ENCODE assay signal across 1 cellular context in the genomic region with DNA sequence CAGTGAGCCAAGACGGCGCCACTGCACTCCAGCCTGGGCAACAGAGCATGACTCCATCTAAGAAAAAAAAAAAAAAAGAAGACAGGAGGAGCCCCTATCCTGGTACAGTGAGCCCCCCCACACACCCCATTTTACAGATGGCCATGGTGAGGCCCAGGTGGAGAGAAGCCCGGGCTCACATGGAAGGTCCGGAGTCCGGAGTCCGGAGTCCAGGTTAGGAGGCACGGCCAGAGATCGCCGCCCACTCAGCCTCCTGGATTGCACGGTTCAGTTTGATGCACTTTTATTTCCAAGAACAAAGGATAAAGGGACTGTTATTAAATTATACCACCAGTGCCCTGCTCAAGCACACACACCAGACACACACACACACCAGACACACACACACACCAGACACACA.
TF ChIP-seq lines count a peak whose summit lies in the region.

No MANE protein-coding gene starts in this region.

TF ChIP-seq in K562, 482 proteins besides CTCF, POLR2A, EP300 and RAD21:
- TF ChIP-seq, protein P1, sequence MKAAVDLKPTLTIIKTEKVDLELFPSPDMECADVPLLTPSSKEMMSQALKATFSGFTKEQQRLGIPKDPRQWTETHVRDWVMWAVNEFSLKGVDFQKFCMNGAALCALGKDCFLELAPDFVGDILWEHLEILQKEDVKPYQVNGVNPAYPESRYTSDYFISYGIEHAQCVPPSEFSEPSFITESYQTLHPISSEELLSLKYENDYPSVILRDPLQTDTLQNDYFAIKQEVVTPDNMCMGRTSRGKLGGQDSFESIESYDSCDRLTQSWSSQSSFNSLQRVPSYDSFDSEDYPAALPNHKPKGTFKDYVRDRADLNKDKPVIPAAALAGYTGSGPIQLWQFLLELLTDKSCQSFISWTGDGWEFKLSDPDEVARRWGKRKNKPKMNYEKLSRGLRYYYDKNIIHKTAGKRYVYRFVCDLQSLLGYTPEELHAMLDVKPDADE (conservative IDR thresholded peaks at IDR 0.05; ENCODE audit: control insufficient read depth, low read depth, low read length), result no peak
- TF ChIP-seq GABPA (tag; conservative IDR thresholded peaks at IDR 0.05; ENCODE audit: low read depth), result no peak
- TF ChIP-seq ADNP (tag; IDR thresholded peaks at IDR 0.05), result peak; percentile 55; the same call in 1 of the 2 replicates
- TF ChIP-seq ZNF561 (CRISPR knock-in tag; conservative IDR thresholded peaks at IDR 0.05), result no peak
- TF ChIP-seq, protein P2, sequence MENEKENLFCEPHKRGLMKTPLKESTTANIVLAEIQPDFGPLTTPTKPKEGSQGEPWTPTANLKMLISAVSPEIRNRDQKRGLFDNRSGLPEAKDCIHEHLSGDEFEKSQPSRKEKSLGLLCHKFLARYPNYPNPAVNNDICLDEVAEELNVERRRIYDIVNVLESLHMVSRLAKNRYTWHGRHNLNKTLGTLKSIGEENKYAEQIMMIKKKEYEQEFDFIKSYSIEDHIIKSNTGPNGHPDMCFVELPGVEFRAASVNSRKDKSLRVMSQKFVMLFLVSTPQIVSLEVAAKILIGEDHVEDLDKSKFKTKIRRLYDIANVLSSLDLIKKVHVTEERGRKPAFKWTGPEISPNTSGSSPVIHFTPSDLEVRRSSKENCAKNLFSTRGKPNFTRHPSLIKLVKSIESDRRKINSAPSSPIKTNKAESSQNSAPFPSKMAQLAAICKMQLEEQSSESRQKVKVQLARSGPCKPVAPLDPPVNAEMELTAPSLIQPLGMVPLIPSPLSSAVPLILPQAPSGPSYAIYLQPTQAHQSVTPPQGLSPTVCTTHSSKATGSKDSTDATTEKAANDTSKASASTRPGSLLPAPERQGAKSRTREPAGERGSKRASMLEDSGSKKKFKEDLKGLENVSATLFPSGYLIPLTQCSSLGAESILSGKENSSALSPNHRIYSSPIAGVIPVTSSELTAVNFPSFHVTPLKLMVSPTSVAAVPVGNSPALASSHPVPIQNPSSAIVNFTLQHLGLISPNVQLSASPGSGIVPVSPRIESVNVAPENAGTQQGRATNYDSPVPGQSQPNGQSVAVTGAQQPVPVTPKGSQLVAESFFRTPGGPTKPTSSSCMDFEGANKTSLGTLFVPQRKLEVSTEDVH (IDR thresholded peaks at IDR 0.05; ENCODE audit: low read depth, partially characterized antibody), result no peak
- no peak for TF ChIP-seq NFRKB (IDR thresholded peaks at IDR 0.05; ENCODE audit: low read depth)
- TF ChIP-seq, protein P3, sequence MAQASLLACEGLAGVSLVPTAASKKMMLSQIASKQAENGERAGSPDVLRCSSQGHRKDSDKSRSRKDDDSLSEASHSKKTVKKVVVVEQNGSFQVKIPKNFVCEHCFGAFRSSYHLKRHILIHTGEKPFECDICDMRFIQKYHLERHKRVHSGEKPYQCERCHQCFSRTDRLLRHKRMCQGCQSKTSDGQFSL (CRISPR knock-in tag; IDR thresholded peaks at IDR 0.05), result peak; percentile 87
- TF ChIP-seq, protein P3 (tag; IDR thresholded peaks at IDR 0.05), result peak in 1 of 2 experiments; percentile 80; a peak in 2 of 4 replicates
- TF ChIP-seq PTTG1 (tag; IDR thresholded peaks at IDR 0.05; ENCODE audit: low read depth), result no peak
- TF ChIP-seq RBM25 (IDR thresholded peaks at IDR 0.05; ENCODE audit: low read depth, low read length, severe bottlenecking), result peak; percentile 58
- no peak for TF ChIP-seq MTA1 (IDR thresholded peaks at IDR 0.05; ENCODE audit: borderline replicate concordance)
- TF ChIP-seq NUFIP1 (IDR thresholded peaks at IDR 0.05; ENCODE audit: partially characterized antibody), result no peak
- no peak for TF ChIP-seq HNRNPK (IDR thresholded peaks at IDR 0.05; ENCODE audit: low read depth, low read length, poor library complexity, severe bottlenecking)
- TF ChIP-seq KLF6 (CRISPR knock-in tag; IDR thresholded peaks at IDR 0.05; ENCODE audit: borderline replicate concordance), result no peak
- 0 out of 2 replicates have a peak, but pooled peaks have one; percentile 43 for TF ChIP-seq BCOR (IDR thresholded peaks at IDR 0.05)
- TF ChIP-seq ZNF12 (CRISPR knock-in tag; IDR thresholded peaks at IDR 0.05), result no peak
